Comparison of ENCODE assay signal across 21 cellular contexts in the genomic region with DNA sequence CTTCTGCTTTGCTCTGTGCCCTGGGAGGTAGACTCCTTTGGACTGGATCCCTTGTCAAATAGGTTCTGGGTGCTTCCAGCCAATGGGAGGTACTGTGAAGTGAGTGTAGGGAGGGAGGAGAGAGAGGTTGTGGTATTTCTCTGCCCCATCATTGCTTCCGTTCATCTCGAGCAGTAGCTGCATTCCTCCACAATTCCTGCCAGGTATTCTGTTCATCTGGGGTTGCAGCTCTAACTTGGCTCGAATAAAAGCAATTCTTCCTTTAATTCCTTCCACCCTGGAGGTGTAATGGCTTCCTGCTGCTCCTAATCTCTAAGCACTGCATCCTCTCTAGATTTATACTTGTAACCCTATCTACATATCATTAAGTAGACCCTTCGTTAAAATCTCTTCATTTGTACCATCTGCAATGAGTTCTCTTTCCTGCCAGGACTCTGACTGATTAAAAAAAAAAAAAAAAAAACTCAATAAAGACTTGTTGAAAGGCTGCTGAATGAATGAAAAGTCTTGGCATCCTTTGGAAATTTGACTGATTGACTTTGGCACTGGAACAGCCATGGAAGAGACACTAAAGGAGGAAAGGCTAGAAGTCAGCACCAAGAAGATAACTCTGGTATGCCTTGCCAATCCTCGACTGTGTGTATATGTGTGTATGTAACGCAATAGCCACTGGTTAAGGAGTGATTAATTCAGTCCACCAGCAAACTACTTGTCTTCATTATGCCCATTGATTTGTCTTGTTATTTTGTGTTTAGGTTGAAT.
A peak's percentile ranks its signal among the peaks of the same experiment; 100 is the strongest.
DNase-seq lines count a peak whose midpoint lies in the region; ATAC-seq, FAIRE-seq and TF ChIP-seq lines count a peak whose summit lies in the region.
"Had no signal": no experiment of that assay in that cellular context is flagged by ENCODE, and none has a peak within 500 bp of the region (broad histone marks: within the 10 kb centered on the region; RNA-seq: fewer than 3 reads in every experiment).

No MANE protein-coding gene starts in this region.

- H3K9me3 Mint-ChIP-seq in T-cell, result peaks cover 2 to 7% (median 6%) of the 10 kb centered on the region in 3 donors
- H3K9me3 Mint-ChIP-seq: H9 had no signal

- no peaks in the 10 kb centered on the region for H3K4me1 Mint-ChIP-seq in T-cell
- H3K4me1 Mint-ChIP-seq: CD14-positive monocyte had no signal

- dilution Hi-C loops in keratinocyte (cut with MboI; ENCODE audit: extremely low pct_ligation_motif_present, low sequenced_read_pairs), result no loop called here

- H3K36me3 ChIP-seq in keratinocyte (ENCODE audit: control insufficient read depth in 2 of 2, extremely low read depth in 1 of 2, insufficient read depth in 2 of 2, low read length in 2 of 2) (no peaks in the 10 kb centered on the region), esophagus muscularis mucosa (no peaks in the 10 kb centered on the region)

- peak; percentile 23 for DNase-seq in NCI-H146 (lab: John Stamatoyannopoulos, UW)
- DNase-seq in NCI-H146 treated with DMSO at 0.1 percent for 48 hours (lab: John Stamatoyannopoulos, UW; ENCODE audit: unreplicated experiment), result no peak
- peak; percentile 53 for DNase-seq in amniotic epithelial cell (ENCODE audit: low read depth)
- DNase-seq in keratinocyte (ENCODE audit: low read depth, low spot score), result no peak
- no peak for DNase-seq in DMS79 treated with DMSO at 0.1 percent for 48 hours (lab: John Stamatoyannopoulos, UW)
- DNase-seq in T-cell, result no peak
- no peak for DNase-seq in esophagus muscularis mucosa (ENCODE audit: extremely low spot score)
- DNase-seq: AML-193, DMS79, H9, KBM-7, NCI-H1417, NCI-H1930, NCI-H774, T-helper 1 cell had no signal

- no peak overlapping the region for H3K9ac ChIP-seq in keratinocyte (ENCODE audit: control insufficient read depth, extremely low read depth, insufficient read depth, low read length)

- no peaks in the 10 kb centered on the region for H3K9me1 ChIP-seq in keratinocyte (ENCODE audit: control insufficient read depth, extremely low read depth, insufficient read depth, low read length)

- no peak overlapping the region for H3K27ac Mint-ChIP-seq in T-cell
- H3K27ac Mint-ChIP-seq: CD14-positive monocyte, H9 had no signal

- H3K4me1 ChIP-seq in keratinocyte (ENCODE audit: control insufficient read depth, extremely low read depth, insufficient read depth, low read length) (peaks cover 4% of the 10 kb centered on the region), esophagus muscularis mucosa (no peaks in the 10 kb centered on the region)

- no peak overlapping the region for H3K27ac ChIP-seq in keratinocyte (ENCODE audit: control insufficient read depth, insufficient read depth, low read length)
- H3K27ac ChIP-seq in esophagus muscularis mucosa (replicated peaks in 1 of 4), result no peak overlapping the region
- H3K27ac ChIP-seq: 22Rv1, SK-N-MC had no signal

- no peaks in the 10 kb centered on the region for H3K27me3 Mint-ChIP-seq in T-cell

- intact Hi-C loops in esophagus muscularis mucosa (cut with DNase I), result no loop called here

- peak; percentile 79 for FAIRE-seq in keratinocyte (lab: Jason Lieb, UNC)
- FAIRE-seq: RCC 7860 had no signal

- no peak for TF ChIP-seq POLR2A in esophagus muscularis mucosa (IDR thresholded peaks at IDR 0.05; ENCODE audit: low read depth)

- no peak overlapping the region for H3K4me2 ChIP-seq in keratinocyte (ENCODE audit: control insufficient read depth, extremely low read depth, insufficient read depth, low read depth, low read length)

- CTCF ChIA-PET in T-cell (lab: Charles Lee), result no interaction called here

- no peaks in the 10 kb centered on the region for H4K20me1 ChIP-seq in keratinocyte (ENCODE audit: control insufficient read depth, extremely low read depth, insufficient read depth, low read length)

- POLR2A ChIA-PET in T-cell (lab: Charles Lee), result no interaction called here

- H3K4me3 ChIP-seq in keratinocyte (ENCODE audit: control insufficient read depth in 2 of 3, extremely low read depth in 1 of 3, insufficient read depth in 2 of 3, low read depth in 1 of 3, low read length in 3 of 3), result no peak overlapping the region
- H3K4me3 ChIP-seq in esophagus muscularis mucosa, result no peak overlapping the region
- H3K4me3 ChIP-seq: SK-N-MC had no signal

- TF ChIP-seq EP300 in esophagus muscularis mucosa (IDR thresholded peaks at IDR 0.05), result no peak

- H3K27me3 ChIP-seq in keratinocyte (ENCODE audit: control insufficient read depth, extremely low read depth, insufficient read depth, low read length), result no peaks in the 10 kb centered on the region
- H3K27me3 ChIP-seq in esophagus muscularis mucosa, result peaks cover 0 to 4% (median 0%) of the 10 kb centered on the region in 4 donors

- WGBS in esophagus muscularis mucosa, result 62% methylated on average over 6 of the region's 6 CpGs

- no peaks in the 10 kb centered on the region for H3K79me2 ChIP-seq in keratinocyte (ENCODE audit: control insufficient read depth, insufficient read depth, low read length)

- no peak for TF ChIP-seq CTCF in keratinocyte (optimal IDR thresholded peaks at IDR 0.05 in 1 of 3, IDR thresholded peaks at IDR 0.05 in 1 of 3, conservative IDR thresholded peaks at IDR 0.05 in 1 of 3; ENCODE audit: extremely low read depth in 1 of 3, insufficient read depth in 2 of 3, low read length in 3 of 3)
- TF ChIP-seq CTCF in esophagus muscularis mucosa (IDR thresholded peaks at IDR 0.05), result no peak

- no peaks in the 10 kb centered on the region for H3K36me3 Mint-ChIP-seq in T-cell
- H3K36me3 Mint-ChIP-seq: CD14-positive monocyte had no signal

- H3K9me3 ChIP-seq in keratinocyte (ENCODE audit: control insufficient read depth, low read depth, low read length) (no peaks in the 10 kb centered on the region), esophagus muscularis mucosa (no peaks in the 10 kb centered on the region)

- H2AFZ ChIP-seq in keratinocyte (ENCODE audit: control insufficient read depth, low read length), result peak overlapping the region; percentile 69

- H3K4me3 Mint-ChIP-seq in T-cell, result no peak overlapping the region
- H3K4me3 Mint-ChIP-seq: CD14-positive monocyte, H9 had no signal

- ATAC-seq in T-cell (replicated peaks in 1 of 4) (no peak), HG03520 (IDR thresholded peaks at IDR 0.05; ENCODE audit: unreplicated experiment) (no peak)
- ATAC-seq: Right ventricle myocardium inferior had no signal

Comparison
In these comparisons a context has a peak if more than half of its experiments do, and no peak if none do; other contexts are left out.
1. DNase-seq: peak in NCI-H146 (single experiment) and amniotic epithelial cell (single experiment); none in NCI-H146 treated with DMSO at 0.1 percent for 48 hours (single experiment), keratinocyte (single experiment), DMS79 treated with DMSO at 0.1 percent for 48 hours (single experiment), T-cell (0 of 34) and esophagus muscularis mucosa (single experiment).